8 cellular contexts compared by ENCODE assay signal in genomic region chr12:46751173-46751572, GRCh38.
"Had no signal": no experiment of that assay in that cellular context is flagged by ENCODE, and none has a peak within 500 bp of the region (broad histone marks: within the 10 kb centered on the region; RNA-seq: fewer than 3 reads in every experiment).

No MANE protein-coding gene starts in this region.

- H3K4me2 ChIP-seq: GM23338 had no signal

- H3K4me1 Mint-ChIP-seq: GM23338, H9 had no signal

- FAIRE-seq: H1, H54, HTR-8/SVneo, K562 had no signal

- H3K4me3 ChIP-seq: GM23338, K562 had no signal

- H3K4me3 Mint-ChIP-seq: GM23338, H9 had no signal

- H3K27ac Mint-ChIP-seq: GM23338, H9 had no signal

- DNase-seq: H9, HCEC 1CT, IMR-90 had no signal

- ATAC-seq: GM23338, K562 had no signal
